Comparison of ENCODE assay signal across 8 cellular contexts in the genomic region with DNA sequence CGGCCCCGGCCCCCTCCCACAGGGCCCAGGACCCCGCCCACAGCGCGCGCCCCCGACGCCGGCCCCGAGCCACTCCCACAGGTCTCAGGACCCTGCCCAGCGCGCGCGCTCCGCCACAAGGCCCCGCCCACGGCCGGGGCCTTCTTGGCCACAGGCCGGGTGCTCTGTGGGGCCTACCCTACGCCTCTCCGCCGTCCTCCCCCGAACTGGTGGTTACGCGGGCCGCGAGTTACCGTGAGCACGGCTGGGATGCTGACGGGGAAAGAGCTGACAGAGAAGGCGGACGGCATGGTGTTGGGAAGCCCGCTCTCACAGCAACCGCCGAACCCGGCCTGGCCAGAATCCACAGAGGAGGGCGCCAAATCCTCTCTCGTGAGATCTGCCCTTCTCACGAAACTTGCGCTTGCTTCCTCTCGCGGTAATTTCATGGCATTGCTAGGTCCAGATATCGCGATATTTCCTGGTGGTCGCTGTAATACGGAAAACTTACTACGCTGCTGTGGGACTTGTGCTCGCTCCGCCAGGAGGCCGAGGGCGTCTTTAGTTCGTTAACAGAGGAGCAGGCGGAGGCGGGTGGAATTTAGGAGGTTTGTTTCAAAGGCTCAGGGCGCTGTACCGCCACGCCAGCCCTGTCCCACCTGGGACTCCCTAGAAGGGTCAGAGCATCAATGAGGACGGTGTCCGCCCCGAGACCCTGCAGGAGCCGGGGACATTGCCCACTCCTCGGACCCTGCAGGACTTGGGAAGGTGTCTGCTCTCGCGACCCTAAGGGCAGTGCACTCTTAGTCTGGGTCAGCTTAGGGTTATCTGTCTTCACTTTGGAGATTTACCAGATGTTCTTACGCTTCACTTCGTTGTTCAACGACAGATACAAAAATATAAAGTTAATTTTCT. TPM values are rescaled to one million over a fixed set of nuclear protein-coding genes. Genes with fewer than 3 reads are reported as not detected.
A peak's percentile ranks its signal among the peaks of the same experiment; 100 is the strongest.
DNase-seq lines count a peak whose midpoint lies in the region; ATAC-seq and TF ChIP-seq lines count a peak whose summit lies in the region.

TSS of gene TMEM18 (minus strand) at position 351 of the 894 bp plus-strand sequence. CDS start at position 290, 61 bp downstream.

- peak within 1 kb of the TSS; percentile 97 to 99 (median 99) for H3K27ac Mint-ChIP-seq in CD4-positive, alpha-beta memory T cell

- H3K36me3 Mint-ChIP-seq in CD4-positive, alpha-beta memory T cell, result peaks cover 0 to 36% of the 10 kb centered on the region in 2 donors

- no peaks in the 10 kb centered on the region for H3K27me3 Mint-ChIP-seq in CD4-positive, alpha-beta memory T cell

- intact Hi-C loops in CD4-positive, alpha-beta memory T cell (cut with micrococcal nuclease), result loop anchor here (1.0 to 2.0 kb wide), 3 partner anchors 239 to 413 kb away; partner anchors contain the start of genes ACP1 and SH3YL1
- intact Hi-C loops in lower leg skin (cut with DNase I; ENCODE audit: low total_unique reads), result no loop called here

- ATAC-seq in GM19328 (IDR thresholded peaks at IDR 0.05; ENCODE audit: unreplicated experiment) (peak; percentile 56), HG03469 (IDR thresholded peaks at IDR 0.05; ENCODE audit: unreplicated experiment) (peak; percentile 39)

- peak in 1 of 2 donors; percentile 32 for TF ChIP-seq POLR2A in lower leg skin (IDR thresholded peaks at IDR 0.05)

- H3K4me3 Mint-ChIP-seq in CD4-positive, alpha-beta memory T cell, result peak within 1 kb of the TSS; percentile 93 to 98 (median 97)

- CTCF ChIA-PET in CD4-positive, alpha-beta memory T cell (lab: Charles Lee; ENCODE audit: partially characterized antibody), result interaction anchor here (1.0 kb wide), 1 partner anchor 868 kb away, joined by 3 read pairs; no protein-coding TSS in a partner anchor

- POLR2A ChIA-PET in CD4-positive, alpha-beta memory T cell (lab: Charles Lee; ENCODE audit: partially characterized antibody), result interaction anchor here (0.6 to 2.0 kb wide), 8 partner anchors 10 to 630 kb away, joined by 3 to 8 read pairs (median 4); no protein-coding TSS in a partner anchor

- H3K4me1 ChIP-seq in CD4-positive, alpha-beta memory T cell (ENCODE audit: insufficient read depth, low read length), result peaks cover 25% of the 10 kb centered on the region

- H3K9me3 Mint-ChIP-seq in CD4-positive, alpha-beta memory T cell, result peaks cover 0 to 4% (median 0%) of the 10 kb centered on the region in 8 donors

- H3K27me3 ChIP-seq in CD4-positive, alpha-beta memory T cell (ENCODE audit: insufficient read depth, low read length), result no peaks in the 10 kb centered on the region

- peaks cover 29 to 45% (median 35%) of the 10 kb centered on the region in 4 donors for H3K4me1 Mint-ChIP-seq in CD4-positive, alpha-beta memory T cell

- H3K4me3 ChIP-seq in CD4-positive, alpha-beta memory T cell (ENCODE audit: low read length in 2 of 2), result peak within 1 kb of the TSS; percentile 100
- H3K4me3 ChIP-seq in lower leg skin (ENCODE audit: low read depth, poor library complexity, severe bottlenecking), result peak within 1 kb of the TSS; percentile 81

- H3K9me3 ChIP-seq in CD4-positive, alpha-beta memory T cell (ENCODE audit: control insufficient read depth in 1 of 2, low read length in 2 of 2), result no peaks in the 10 kb centered on the region

- peak within 1 kb of the TSS; percentile 97 for H3K27ac ChIP-seq in CD4-positive, alpha-beta memory T cell (ENCODE audit: low read depth, low read length)

- TF ChIP-seq CTCF in lower leg skin (IDR thresholded peaks at IDR 0.05), result peak in 1 of 3 donors; percentile 45

- WGBS in lower leg skin, 2 donors, result 1% methylated on average over 21 to 42 of the region's 67 CpGs

- peak; percentile 97 to 100 (median 99) for DNase-seq in CD4-positive, alpha-beta memory T cell
- DNase-seq in NCI-H526 (lab: John Stamatoyannopoulos, UW), result peak; percentile 97 to 98
- DNase-seq in activated CD4-positive, alpha-beta T cell treated with anti-CD3 and anti-CD28 coated beads for 4 hours, result peak; percentile 90 to 96
- DNase-seq in dermis microvascular lymphatic vessel endothelial cell (ENCODE audit: low read depth in 2 of 2), result peak; percentile 99
- DNase-seq in lower leg skin (ENCODE audit: low spot score in 2 of 2), result peak; percentile 96 to 99
- peak; percentile 94 for DNase-seq in stimulated activated CD8-positive, alpha-beta memory T cell treated with anti-CD3 and anti-CD28 coated beads, Interleukin-12 subunit alpha, Interleukin-12 subunit beta, amount 100 ng/mL, for 1 hour (ENCODE audit: low read depth)

- peaks cover 8% of the 10 kb centered on the region for H3K36me3 ChIP-seq in CD4-positive, alpha-beta memory T cell (ENCODE audit: insufficient read depth, low read length)

RNA-seq across cellular contexts. Expression of gene TMEM18, which starts in this region (rescaled TPM):
- 10 to 100 TPM; 26.2 to 28.1 TPM for total RNA-seq in CD4-positive, alpha-beta memory T cell
- 10 to 100 TPM; 20.0 to 23.5 TPM for polyA plus RNA-seq in CD4-positive, alpha-beta memory T cell
- total RNA-seq in dermis microvascular lymphatic vessel endothelial cell (8.5 and 10.7 TPM in 2 replicates), lower leg skin (10 to 100 TPM; 15.1 to 20.5 (median 17.1) TPM)

Comparison
In these comparisons a context has a peak if more than half of its experiments do, and no peak if none do; other contexts are left out.
1. Peak in every context shown above with its lines: DNase-seq, ATAC-seq, H3K4me3 ChIP-seq and H3K27ac ChIP-seq.